ENCODE assay signal across 8 cellular contexts in the genomic region with DNA sequence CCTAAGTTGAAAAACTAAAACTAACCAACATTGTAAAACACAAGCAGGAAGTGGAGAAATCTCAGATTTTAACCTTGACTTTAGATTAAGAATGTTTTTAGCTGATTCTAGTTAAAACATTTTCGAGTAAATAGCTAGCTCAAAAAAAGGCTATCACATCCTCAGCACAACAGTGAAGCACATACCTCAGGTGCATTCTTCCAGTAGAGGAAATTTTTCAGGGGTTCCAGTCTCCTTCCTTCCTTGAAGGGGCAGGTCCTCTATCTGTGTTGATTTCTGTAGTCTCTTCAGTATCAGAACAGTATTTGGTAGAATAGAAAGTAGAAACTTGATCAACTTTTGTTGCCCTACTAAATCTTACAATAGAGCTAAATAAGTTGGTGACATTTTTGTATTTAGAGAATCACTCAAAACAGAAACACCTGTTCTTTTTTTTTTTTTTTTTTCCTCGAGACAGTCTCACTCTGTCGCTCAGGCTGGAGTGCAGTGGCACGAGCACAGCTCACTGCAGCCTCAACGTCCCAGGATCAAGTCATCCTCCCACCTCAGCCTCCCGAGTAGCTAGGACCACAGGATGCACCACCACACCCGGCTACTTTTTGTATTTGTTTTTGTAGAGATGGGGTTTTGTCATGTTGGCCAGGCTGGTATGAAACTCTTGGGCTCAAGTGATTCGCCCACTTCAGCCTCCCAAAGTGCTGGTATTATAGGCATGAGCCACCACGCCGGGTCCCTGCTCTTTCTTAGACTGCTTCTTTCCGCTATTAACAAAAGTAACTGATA. TPM values are rescaled to one million over a fixed set of nuclear protein-coding genes. Genes with fewer than 3 reads are reported as not detected.
DNase-seq lines count a peak whose midpoint lies in the region; ATAC-seq and TF ChIP-seq lines count a peak whose summit lies in the region.

No MANE protein-coding gene starts in this region.

- peaks cover 33 to 56% (median 48%) of the 10 kb centered on the region in 10 experiments for H3K4me1 ChIP-seq in BLaER1 treated with 17β-estradiol and CSF1 and Interleukin-3, amounts not matched to agents 10 nM and 100 nM
- H3K4me1 ChIP-seq in SK-N-SH (ENCODE audit: control insufficient read depth in 1 of 2, insufficient read depth in 2 of 2, low read depth in 1 of 2, low read length in 1 of 2), result peaks cover 0 to 4% of the 10 kb centered on the region in 2 experiments; a peak in 2 of 4 replicates

- WGBS in SK-N-SH (ENCODE audit: low lambda C conversion rate), result 78% methylated on average over 11 of the region's 11 CpGs

- no peaks in the 10 kb centered on the region for H3K79me2 ChIP-seq in SK-N-SH (ENCODE audit: insufficient read depth)

- peak overlapping the region; percentile 22 to 67 (median 51); a peak in 15 of 22 replicates for H3K9ac ChIP-seq in BLaER1 treated with 17β-estradiol and CSF1 and Interleukin-3, amounts not matched to agents 10 nM and 100 nM
- no peak overlapping the region for H3K9ac ChIP-seq in SK-N-SH

- CTCF ChIA-PET in SK-N-SH (lab: Yijun Ruan, JAX), result interaction anchor here (1.0 to 1.2 kb wide), 2 partner anchors 53 to 194 kb away, joined by 3 to 4 read pairs; no protein-coding TSS in a partner anchor

- H3K4me3 ChIP-seq in BLaER1 treated with 17β-estradiol and CSF1 and Interleukin-3, amounts not matched to agents 10 nM and 100 nM, result peak overlapping the region in 7 of 10 experiments; percentile 10 to 39 (median 29); a peak in 6 of 20 replicates
- no peak overlapping the region for H3K4me3 ChIP-seq in SK-N-SH (ENCODE audit: low read depth in 2 of 2, low read length in 1 of 2)

- H2AFZ ChIP-seq in SK-N-SH (ENCODE audit: low read depth), result no peak overlapping the region

- no peak for DNase-seq in activated naive CD4-positive, alpha-beta T cell treated with anti-CD3 and anti-CD28 coated beads, Interleukin-2, amount 50 U/mL, for 72 hours (ENCODE audit: low spot score in 2 of 2)
- DNase-seq in SHP77 (lab: John Stamatoyannopoulos, UW), result no peak
- DNase-seq in HPDE6-E6E7 (ENCODE audit: extremely low spot score), result no peak
- no peak for DNase-seq in SK-N-SH

- peak overlapping the region; percentile 64 to 83 (median 77); a peak in 21 of 22 replicates for H3K27ac ChIP-seq in BLaER1 treated with 17β-estradiol and CSF1 and Interleukin-3, amounts not matched to agents 10 nM and 100 nM
- H3K27ac ChIP-seq in SK-N-SH (ENCODE audit: low read depth in 2 of 2, low read length in 1 of 2), result no peak overlapping the region

- no peak for TF ChIP-seq EP300 in SK-N-SH (IDR thresholded peaks at IDR 0.05; ENCODE audit: borderline replicate concordance in 1 of 2, low read depth in 1 of 2, low read length in 1 of 2)

- peaks cover 0 to 4% (median 0%) of the 10 kb centered on the region in 11 experiments; a peak in 2 of 22 replicates for H3K9me3 ChIP-seq in BLaER1 treated with 17β-estradiol and CSF1 and Interleukin-3, amounts not matched to agents 10 nM and 100 nM (replicated peaks in 1 of 11)
- no peaks in the 10 kb centered on the region for H3K9me3 ChIP-seq in SK-N-SH

- POLR2A ChIA-PET in SK-N-SH (lab: Yijun Ruan, JAX), result no interaction called here

- no peak for TF ChIP-seq RAD21 in SK-N-SH (IDR thresholded peaks at IDR 0.05; ENCODE audit: low read length)

- H3K9me2 ChIP-seq in SK-N-SH, result no peaks in the 10 kb centered on the region

- H3K36me3 ChIP-seq in BLaER1 treated with 17β-estradiol and CSF1 and Interleukin-3, amounts not matched to agents 10 nM and 100 nM, result no peaks in the 10 kb centered on the region
- H3K36me3 ChIP-seq in SK-N-SH (replicated peaks in 1 of 2; ENCODE audit: control insufficient read depth in 1 of 2, insufficient read depth in 2 of 2, low read length in 1 of 2), result no peaks in the 10 kb centered on the region

- no peaks in the 10 kb centered on the region for H4K20me1 ChIP-seq in BLaER1 treated with 17β-estradiol and CSF1 and Interleukin-3, amounts not matched to agents 10 nM and 100 nM
- no peaks in the 10 kb centered on the region for H4K20me1 ChIP-seq in SK-N-SH (ENCODE audit: insufficient read depth)

- no peaks in the 10 kb centered on the region for H3F3A ChIP-seq in SK-N-SH (replicated peaks; ENCODE audit: insufficient read depth)

- H3K27ac Mint-ChIP-seq in activated naive CD4-positive, alpha-beta T cell treated with anti-CD3 and anti-CD28 coated beads, Interleukin-2, amount 50 U/mL, for 72 hours, result peak overlapping the region; percentile 91 to 94

- H3K27me3 ChIP-seq in BLaER1 treated with 17β-estradiol and CSF1 and Interleukin-3, amounts not matched to agents 10 nM and 100 nM, result no peaks in the 10 kb centered on the region
- H3K27me3 ChIP-seq in SK-N-SH (ENCODE audit: insufficient read depth), result no peaks in the 10 kb centered on the region

- H3K4me2 ChIP-seq in BLaER1 treated with 17β-estradiol and CSF1 and Interleukin-3, amounts not matched to agents 10 nM and 100 nM, result peak overlapping the region; percentile 54 to 87 (median 73)
- no peak overlapping the region for H3K4me2 ChIP-seq in SK-N-SH

- H3K36me3 Mint-ChIP-seq in activated naive CD4-positive, alpha-beta T cell treated with anti-CD3 and anti-CD28 coated beads, Interleukin-2, amount 50 U/mL, for 72 hours, result peaks cover 0 to 4% of the 10 kb centered on the region in 2 donors

- no peak for TF ChIP-seq CTCF in SK-N-SH (IDR thresholded peaks at IDR 0.05)

- peaks cover 0 to 4% of the 10 kb centered on the region in 2 donors for H3K9me3 Mint-ChIP-seq in activated naive CD4-positive, alpha-beta T cell treated with anti-CD3 and anti-CD28 coated beads, Interleukin-2, amount 50 U/mL, for 72 hours

- ATAC-seq in GM19328 (IDR thresholded peaks at IDR 0.05; ENCODE audit: unreplicated experiment), result peak; percentile 34
- ATAC-seq in HG03135 (IDR thresholded peaks at IDR 0.05; ENCODE audit: unreplicated experiment), result peak; percentile 39
- ATAC-seq in activated naive CD4-positive, alpha-beta T cell treated with anti-CD3 and anti-CD28 coated beads, Interleukin-2, amount 50 U/mL, for 72 hours, result peak; percentile 42 to 69
- ATAC-seq in GM19324 (IDR thresholded peaks at IDR 0.05; ENCODE audit: low FRiP score, unreplicated experiment), result no peak

TF ChIP-seq in SK-N-SH, 30 proteins besides CTCF, POLR2A, EP300 and RAD21:
- no peak for TF ChIP-seq EZH2phosphoT487 (IDR thresholded peaks at IDR 0.05; ENCODE audit: borderline replicate concordance, low read depth)

RNA-seq across cellular contexts. Expression of gene GPR155, which starts 6.9 kb away (rescaled TPM):
- 10 to 100 TPM in 1 of 2 donors, 1 to 10 TPM in 1; 8.8 to 18.5 TPM for total RNA-seq in activated naive CD4-positive, alpha-beta T cell treated with anti-CD3 and anti-CD28 coated beads, Interleukin-2, amount 50 U/mL, for 72 hours
- polyA plus RNA-seq in SK-N-SH (2012; rRNA removed), result 3.5 and 7.8 TPM in 2 replicates
- 5.6 and 5.7 TPM in 2 replicates for polyA plus RNA-seq in SK-N-SH (2012; cell fraction: cytosol; rRNA removed)
- 2.6 and 5.9 TPM in 2 replicates for polyA plus RNA-seq in SK-N-SH (2012; cell fraction: nucleus; rRNA removed)

Comparison
In these comparisons a context has a peak if more than half of its experiments do, and no peak if none do; other contexts are left out.
1. H3K27ac ChIP-seq: peak in BLaER1 treated with 17β-estradiol and CSF1 and Interleukin-3, amounts not matched to agents 10 nM and 100 nM (11 of 11); none in SK-N-SH (0 of 2).
2. H3K4me3 ChIP-seq: peak in BLaER1 treated with 17β-estradiol and CSF1 and Interleukin-3, amounts not matched to agents 10 nM and 100 nM (7 of 10); none in SK-N-SH (0 of 2).